ENCODE assay signal across 3 cellular contexts in the genomic region with DNA sequence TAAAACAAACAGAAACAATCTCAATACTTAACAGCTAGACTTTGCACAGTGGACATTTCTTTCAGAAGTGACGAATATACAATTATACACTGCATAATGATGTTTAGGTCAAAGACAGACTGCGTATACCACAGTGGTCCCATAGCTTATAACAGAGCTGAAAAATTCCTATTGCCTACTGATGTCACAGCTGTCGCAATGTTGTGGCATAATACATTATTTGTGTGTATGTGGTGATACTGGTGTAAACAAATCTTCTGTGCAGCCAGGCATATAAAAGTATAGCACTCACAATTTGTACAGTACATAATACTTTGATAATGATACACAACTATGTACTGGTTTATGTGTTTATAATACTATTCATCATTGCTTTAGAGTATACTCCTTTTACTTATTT.
"Had no signal": no experiment of that assay in that cellular context is flagged by ENCODE, and none has a peak within 500 bp of the region (broad histone marks: within the 10 kb centered on the region; RNA-seq: fewer than 3 reads in every experiment).

No MANE protein-coding gene starts in this region.

- DNase-seq: GDM1, GF-D8 had no signal

- ATAC-seq: GM12878 had no signal

- H3K4me3 ChIP-seq: GM12878 had no signal
